21 cellular contexts compared by ENCODE assay signal in the genomic region with DNA sequence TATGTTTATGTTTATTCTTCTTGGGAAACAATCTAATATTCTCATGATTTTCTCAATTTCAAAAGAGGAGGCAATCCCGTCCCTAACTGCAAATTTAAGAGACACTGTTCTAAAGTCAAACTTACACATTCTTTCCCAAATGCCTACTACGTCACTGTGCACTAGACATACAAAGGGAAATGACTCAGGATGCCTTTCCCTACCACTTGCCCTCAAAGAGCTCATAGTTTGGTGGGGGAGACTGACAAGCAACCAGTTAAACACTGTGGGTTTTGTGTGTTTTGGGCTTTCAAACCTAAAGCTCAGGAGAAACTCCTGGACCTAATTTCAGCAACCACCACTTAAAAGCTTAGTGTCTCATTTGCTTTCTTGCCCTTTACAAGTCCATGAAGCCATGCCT. TPM values are rescaled to one million over a fixed set of nuclear protein-coding genes. Genes with fewer than 3 reads are reported as not detected.
DNase-seq lines count a peak whose midpoint lies in the region; ATAC-seq and TF ChIP-seq lines count a peak whose summit lies in the region.
"Had no signal": no experiment of that assay in that cellular context is flagged by ENCODE, and none has a peak within 500 bp of the region (broad histone marks: within the 10 kb centered on the region; RNA-seq: fewer than 3 reads in every experiment).

No MANE protein-coding gene starts in this region.

- no peak overlapping the region for H3K4me3 Mint-ChIP-seq in T-helper 17 cell
- H3K4me3 Mint-ChIP-seq: CD8-positive, alpha-beta T cell had no signal

- peaks cover 9% of the 10 kb centered on the region for H3K36me3 Mint-ChIP-seq in T-helper 17 cell (ENCODE audit: low read depth)

- H3K79me2 ChIP-seq in osteoblast (ENCODE audit: insufficient read depth, low read length), result peaks cover 96% of the 10 kb centered on the region

- peak overlapping the region; percentile 43 for H3K27ac Mint-ChIP-seq in T-helper 17 cell
- H3K27ac Mint-ChIP-seq: CD8-positive, alpha-beta T cell had no signal

- H3K27me3 ChIP-seq in osteoblast (ENCODE audit: insufficient read depth, low read length), result no peaks in the 10 kb centered on the region

- peaks cover 16% of the 10 kb centered on the region for H4K20me1 ChIP-seq in osteoblast (ENCODE audit: insufficient read depth, low read length)

- H3K4me1 ChIP-seq in osteoblast (ENCODE audit: insufficient read depth, low read length), result no peaks in the 10 kb centered on the region

- H3K36me3 ChIP-seq in osteoblast (ENCODE audit: insufficient read depth, low read length), result peaks cover 21% of the 10 kb centered on the region
- H3K36me3 ChIP-seq: HAP-1 had no signal

- H3K27me3 Mint-ChIP-seq in T-helper 17 cell, result no peaks in the 10 kb centered on the region
- H3K27me3 Mint-ChIP-seq: IgD-negative memory B cell had no signal

- DNase-seq in HCEC 1CT (peak; percentile 36), T-helper 17 cell (no peak), choroid plexus epithelial cell (ENCODE audit: low read depth) (peak; percentile 23), osteoblast (ENCODE audit: insufficient read length, low spot score, missing footprints) (peak; percentile 50), Kasumi-1 (lab: John Stamatoyannopoulos, UW) (no peak), medulla oblongata (ENCODE audit: extremely low spot score) (no peak), SW 1271 (lab: John Stamatoyannopoulos, UW) (no peak)
- DNase-seq: Caco-2; CD8-positive, alpha-beta T cell; GOT3; Karpas-422; NCI-H1105 treated with DMSO at 0.1 percent for 48 hours; NCI-H2029 treated with DMSO at 0.1 percent for 48 hours; NCI-H2227 treated with DMSO at 0.1 percent for 48 hours; NCI-H69; SHP77 had no signal

- H3K4me2 ChIP-seq in osteoblast (ENCODE audit: insufficient read depth, low read length), result no peak overlapping the region

- H3K4me3 ChIP-seq in choroid plexus epithelial cell (ENCODE audit: low read depth, low read length), result no peak overlapping the region
- H3K4me3 ChIP-seq in osteoblast (ENCODE audit: insufficient read depth, low read length), result no peak overlapping the region
- H3K4me3 ChIP-seq: HAP-1 had no signal

- H3K9me3 ChIP-seq in T-helper 17 cell (ENCODE audit: control insufficient read depth, low read length, poor library complexity, severe bottlenecking), result no peaks in the 10 kb centered on the region
- H3K9me3 ChIP-seq in osteoblast (ENCODE audit: low read depth, low read length), result no peaks in the 10 kb centered on the region
- H3K9me3 ChIP-seq: Caco-2, HAP-1 had no signal

- H2AFZ ChIP-seq in osteoblast (ENCODE audit: low read length), result no peak overlapping the region

- ATAC-seq in T-helper 17 cell, result no peak
- ATAC-seq: CD8-positive, alpha-beta T cell; Panc1 had no signal

- TF ChIP-seq CTCF in choroid plexus epithelial cell (conservative IDR thresholded peaks at IDR 0.05; ENCODE audit: low read depth, low read length) (no peak), osteoblast (IDR thresholded peaks at IDR 0.05; ENCODE audit: extremely low read depth, low read depth, low read length) (no peak)

- H3K4me1 Mint-ChIP-seq in T-helper 17 cell, result peaks cover 42% of the 10 kb centered on the region

- H3K27ac ChIP-seq in osteoblast (ENCODE audit: low read depth, low read length), result no peak overlapping the region
- H3K27ac ChIP-seq: C4-2B, RWPE1 had no signal

RNA-seq across cellular contexts. Expression of a gene that starts 58.4 kb away (rescaled TPM):
- total RNA-seq in T-helper 17 cell, result 100 to 1,000 TPM; 123 to 158 TPM
- 89.3 and 99.9 TPM in 2 replicates for total RNA-seq in osteoblast

Comparison
In these comparisons a context has a peak if more than half of its experiments do, and no peak if none do; other contexts are left out.
1. DNase-seq: peak in HCEC 1CT (single experiment), choroid plexus epithelial cell (single experiment) and osteoblast (single experiment); none in T-helper 17 cell (0 of 3), Kasumi-1 (0 of 2), medulla oblongata (single experiment) and SW 1271 (0 of 2).